Comparison of ENCODE assay signal across 22 cellular contexts in genomic region chr2:47629501-47630460, GRCh38. TPM values are rescaled to one million over a fixed set of nuclear protein-coding genes. Genes with fewer than 3 reads are reported as not detected.
"Had no signal": no experiment of that assay in that cellular context is flagged by ENCODE, and none has a peak within 500 bp of the region (broad histone marks: within the 10 kb centered on the region; RNA-seq: fewer than 3 reads in every experiment).

No MANE protein-coding gene starts in this region.

- H3K4me2 ChIP-seq: hepatocyte had no signal

- H2AFZ ChIP-seq: hepatocyte had no signal

- H3K4me3 Mint-ChIP-seq: activated CD4-positive, alpha-beta T cell treated with anti-CD3 and anti-CD28 coated beads, Interleukin-2, amount 10 ng/mL, durations not matched to agents 24 days and 14 days; activated CD8-positive, alpha-beta T cell treated with anti-CD3 and anti-CD28 coated beads for 36 hours; activated T-cell treated with anti-CD3 and anti-CD28 coated beads, Interleukin-2, amount 50 U/mL, for 24 hours; nephron; T-cell had no signal

- H3K36me3 Mint-ChIP-seq: activated naive CD4-positive, alpha-beta T cell treated with anti-CD3 and anti-CD28 coated beads, Interleukin-2, amount 50 U/mL, for 72 hours; T-cell had no signal

- H3K4me1 Mint-ChIP-seq: activated CD4-positive, alpha-beta T cell treated with anti-CD3 and anti-CD28 coated beads, Interleukin-2, amount 10 ng/mL, durations not matched to agents 24 days and 14 days; nephron; T-cell had no signal

- H3K27ac ChIP-seq: hepatocyte, lower lobe of right lung, tibial artery, uterus had no signal

- H3K9me3 Mint-ChIP-seq: activated CD4-positive, alpha-beta T cell treated with anti-CD3 and anti-CD28 coated beads, Interleukin-2, amount 10 ng/mL, durations not matched to agents 24 days and 14 days; activated CD8-positive, alpha-beta T cell treated with anti-CD3 and anti-CD28 coated beads for 36 hours; activated naive CD4-positive, alpha-beta T cell treated with anti-CD3 and anti-CD28 coated beads, Interleukin-2, amount 50 U/mL, for 72 hours; activated T-cell treated with anti-CD3 and anti-CD28 coated beads, Interleukin-2, amount 50 U/mL, for 24 hours; nephron; T-cell had no signal

- ATAC-seq: activated CD8-positive, alpha-beta T cell treated with anti-CD3 and anti-CD28 coated beads for 36 hours; activated naive CD4-positive, alpha-beta T cell treated with anti-CD3 and anti-CD28 coated beads, Interleukin-2, amount 50 U/mL, for 72 hours; left colon; lower lobe of right lung; T-cell had no signal

- DNase-seq: activated CD4-positive, alpha-beta T cell treated with anti-CD3 and anti-CD28 coated beads, Interleukin-2, amount 10 ng/mL, durations not matched to agents 24 days and 14 days; activated CD8-positive, alpha-beta T cell treated with anti-CD3 and anti-CD28 coated beads for 36 hours; activated T-cell treated with anti-CD3 and anti-CD28 coated beads, Interleukin-2, amount 50 U/mL, for 24 hours; dermis blood vessel endothelial cell; effector memory CD4-positive, alpha-beta T cell; left colon; lower lobe of right lung; nucleus accumbens; stimulated activated CD4-positive, alpha-beta T cell treated with anti-CD3 and anti-CD28 coated beads, Interleukin-12 subunit alpha, Interleukin-12 subunit beta, amount 100 ng/mL, for 4 hours; stimulated activated CD4-positive, alpha-beta T cell treated with anti-CD3 and anti-CD28 coated beads, Interleukin-1b, Interleukin-23, amount 100 ng/mL, for 48 hours; stimulated activated CD8-positive, alpha-beta memory T cell treated with anti-CD3 and anti-CD28 coated beads, Interleukin-4, amount 100 ng/mL, for 48 hours; stimulated activated naive CD4-positive, alpha-beta T cell treated with Interleukin-2 at 50 U/mL for 16 hours; T-cell; T1000; tibial artery; uterus had no signal

- H3K4me1 ChIP-seq: lower lobe of right lung, uterus had no signal

- H3K27me3 ChIP-seq: hepatocyte, tibial artery, uterus had no signal

- H3K79me2 ChIP-seq: hepatocyte had no signal

- H3K27ac Mint-ChIP-seq: activated CD4-positive, alpha-beta T cell treated with anti-CD3 and anti-CD28 coated beads, Interleukin-2, amount 10 ng/mL, durations not matched to agents 24 days and 14 days; activated CD8-positive, alpha-beta T cell treated with anti-CD3 and anti-CD28 coated beads for 36 hours; activated naive CD4-positive, alpha-beta T cell treated with anti-CD3 and anti-CD28 coated beads, Interleukin-2, amount 50 U/mL, for 72 hours; activated T-cell treated with anti-CD3 and anti-CD28 coated beads, Interleukin-2, amount 50 U/mL, for 24 hours; nephron; T-cell had no signal

- H3K9me3 ChIP-seq: lower lobe of right lung, tibial artery, uterus had no signal

- H3K4me3 ChIP-seq: hepatocyte, lower lobe of right lung, tibial artery, uterus had no signal

- H3K36me3 ChIP-seq: lower lobe of right lung, tibial artery, uterus had no signal

- FAIRE-seq: bronchial epithelial cell had no signal

RNA-seq across cellular contexts. Expression of gene KCNK12, which starts 59.0 kb away (rescaled TPM):
- total RNA-seq: fibroblast of villous mesenchyme, lower lobe of right lung, subcutaneous adipose tissue had no signal
